8 cellular contexts compared by ENCODE assay signal in the genomic region with DNA sequence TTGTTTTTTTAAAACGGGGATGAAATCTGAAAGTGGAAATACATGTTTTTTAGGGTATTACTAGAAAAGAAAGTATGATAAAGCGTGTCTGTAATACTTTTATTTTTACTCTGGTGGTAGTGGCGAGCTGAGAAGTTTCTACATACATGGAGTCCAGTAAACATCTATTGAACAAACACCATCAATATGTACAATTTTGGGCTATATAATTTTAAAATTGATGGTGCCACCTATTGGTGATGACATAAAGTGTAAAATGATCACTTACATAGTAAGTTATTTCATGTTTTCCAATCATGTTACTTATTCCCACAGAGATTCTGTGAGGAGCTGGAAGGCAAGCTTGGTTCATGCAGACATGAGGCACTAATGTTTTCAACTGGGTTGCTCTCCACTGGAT. TPM values are rescaled to one million over a fixed set of nuclear protein-coding genes. Genes with fewer than 3 reads are reported as not detected.
DNase-seq lines count a peak whose midpoint lies in the region; ATAC-seq and TF ChIP-seq lines count a peak whose summit lies in the region.

No MANE protein-coding gene starts in this region.

- peak; percentile 23 for TF ChIP-seq CTCF in GM12864 (IDR thresholded peaks at IDR 0.05; ENCODE audit: low read depth, low read length, missing control alignments)
- TF ChIP-seq CTCF in astrocyte of the spinal cord (IDR thresholded peaks at IDR 0.05; ENCODE audit: low read depth, low read length): peak; percentile 30

- DNase-seq in GM12864 (ENCODE audit: low read depth) (no peak), HT1080 (ENCODE audit: low read depth) (peak; percentile 9), astrocyte of the spinal cord (ENCODE audit: low read depth, low spot score) (peak; percentile 59), left lobe of liver (ENCODE audit: low spot score) (no peak), NCI-H1930 (lab: John Stamatoyannopoulos, UW) (no peak), HuH-7.5 (ENCODE audit: low spot score) (no peak), GM19238 (ENCODE audit: insufficient read length, low spot score) (no peak)

- H3K4me3 ChIP-seq in GM12864 (ENCODE audit: low read depth, low read length) (no peak overlapping the region), astrocyte of the spinal cord (ENCODE audit: low read depth, low read length) (no peak overlapping the region)

- in situ Hi-C loops in astrocyte of the spinal cord (cut with HindIII; ENCODE audit: low sequenced_read_pairs): no loop called here

- ATAC-seq in left lobe of liver: peak; percentile 79
- no peak for ATAC-seq in GM21619 (IDR thresholded peaks at IDR 0.05; ENCODE audit: unreplicated experiment)

RNA-seq across cellular contexts. Expression of a gene that starts 31.5 kb away (rescaled TPM):
- 22.4 and 43.0 TPM in 2 replicates for total RNA-seq in HT1080 (2014; rRNA removed; shearing (Covaris generic))
- 79.1 and 91.9 TPM in 2 replicates for polyA plus RNA-seq in HT1080 (2015; cell fraction: cytosol; rRNA removed)
- polyA plus RNA-seq in HT1080 (2015; cell fraction: nucleus; rRNA removed): 107 and 109 TPM in 2 replicates
- total RNA-seq in left lobe of liver: 29.2 TPM

Comparison
In these comparisons a context has a peak if more than half of its experiments do, and no peak if none do; other contexts are left out.
1. DNase-seq: peak in HT1080 (single experiment) and astrocyte of the spinal cord (single experiment); none in GM12864 (single experiment), left lobe of liver (single experiment), NCI-H1930 (0 of 2), HuH-7.5 (single experiment) and GM19238 (single experiment).